In the genomic region with DNA sequence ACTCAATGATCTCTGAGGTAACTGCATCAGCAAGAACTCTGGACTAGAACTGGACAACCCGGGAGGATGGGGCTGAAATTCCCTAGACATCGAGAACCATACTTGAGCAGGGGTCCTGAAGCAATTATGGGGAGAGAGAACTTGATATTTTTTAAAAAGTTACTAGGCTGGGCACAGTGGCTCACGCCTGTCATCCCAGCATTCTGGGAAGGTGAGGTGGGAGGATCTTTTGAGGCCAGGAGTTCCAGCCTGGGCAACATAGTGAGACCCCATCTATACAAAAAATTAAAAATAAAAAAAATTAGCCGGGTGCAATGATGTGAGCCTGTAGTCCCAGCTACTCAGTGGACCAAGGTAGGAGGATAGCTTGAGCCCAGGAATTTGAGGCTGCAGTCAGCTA, we compare ENCODE assay signal across 11 cellular contexts. TPM values are rescaled to one million over a fixed set of nuclear protein-coding genes. Genes with fewer than 3 reads are reported as not detected.
DNase-seq lines count a peak whose midpoint lies in the region; ATAC-seq, FAIRE-seq and TF ChIP-seq lines count a peak whose summit lies in the region.
"Had no signal": no experiment of that assay in that cellular context is flagged by ENCODE, and none has a peak within 500 bp of the region (broad histone marks: within the 10 kb centered on the region; RNA-seq: fewer than 3 reads in every experiment).

No MANE protein-coding gene starts in this region.

- H3K4me2 ChIP-seq in keratinocyte (ENCODE audit: control insufficient read depth, extremely low read depth, insufficient read depth, low read depth, low read length), result peak overlapping the region; percentile 35

- H3K36me3 ChIP-seq in breast epithelium, result peaks cover 3% of the 10 kb centered on the region
- peaks cover 12 to 17% of the 10 kb centered on the region in 2 experiments for H3K36me3 ChIP-seq in keratinocyte (ENCODE audit: control insufficient read depth in 2 of 2, extremely low read depth in 1 of 2, insufficient read depth in 2 of 2, low read length in 2 of 2)
- H3K36me3 ChIP-seq in transverse colon, result peaks cover 0 to 7% (median 3%) of the 10 kb centered on the region in 4 donors

- POLR2A ChIA-PET in MCF 10A (lab: Yijun Ruan, JAX), result interaction anchor here (0.6 to 1.4 kb wide), 3 partner anchors 9 to 1785 kb away, joined by 3 to 5 read pairs (median 3); a partner anchor contains a TSS
- POLR2A ChIA-PET in activated CD8-positive, alpha-beta T cell treated with anti-CD3 and anti-CD28 coated beads, Interleukin-2, amount 10 ng/mL, durations not matched to agents 7 days and 5 days (lab: Charles Lee), result interaction anchor here (1.3 to 11.2 kb wide), 2 partner anchors 14 to 859 kb away, joined by 3 to 203 read pairs; a partner anchor contains a TSS

- no peak overlapping the region for H2AFZ ChIP-seq in keratinocyte (ENCODE audit: control insufficient read depth, low read length)

- H4K20me1 ChIP-seq in keratinocyte (ENCODE audit: control insufficient read depth, extremely low read depth, insufficient read depth, low read length), result peaks cover 20% of the 10 kb centered on the region

- H3K9ac ChIP-seq in keratinocyte (ENCODE audit: control insufficient read depth, extremely low read depth, insufficient read depth, low read length), result peak overlapping the region; percentile 60

- TF ChIP-seq CTCF in breast epithelium (IDR thresholded peaks at IDR 0.05) (no peak), MCF 10A (IDR thresholded peaks at IDR 0.05; ENCODE audit: unreplicated experiment) (no peak), keratinocyte (optimal IDR thresholded peaks at IDR 0.05 in 1 of 3, IDR thresholded peaks at IDR 0.05 in 1 of 3, conservative IDR thresholded peaks at IDR 0.05 in 1 of 3; ENCODE audit: extremely low read depth in 1 of 3, insufficient read depth in 2 of 3, low read length in 3 of 3) (no peak), transverse colon (IDR thresholded peaks at IDR 0.05) (no peak)

- FAIRE-seq in keratinocyte (lab: Jason Lieb, UNC), result no peak

- H3K4me1 ChIP-seq in breast epithelium (peaks cover 7 to 15% of the 10 kb centered on the region in 2 donors), keratinocyte (ENCODE audit: control insufficient read depth, extremely low read depth, insufficient read depth, low read length) (peaks cover 33% of the 10 kb centered on the region), transverse colon (peaks cover 14 to 54% (median 29%) of the 10 kb centered on the region in 4 donors)

- CTCF ChIA-PET in MCF 10A (lab: Yijun Ruan, JAX), result interaction anchor here (0.7 to 7.9 kb wide), 4 partner anchors 9 to 33 kb away, joined by 3 to 53 read pairs (median 5); no protein-coding TSS in a partner anchor
- CTCF ChIA-PET in activated CD8-positive, alpha-beta T cell treated with anti-CD3 and anti-CD28 coated beads, Interleukin-2, amount 10 ng/mL, durations not matched to agents 7 days and 5 days (lab: Charles Lee), result interaction anchor here (0.9 kb wide), 1 partner anchor 15 kb away, joined by 3 read pairs; no protein-coding TSS in a partner anchor

- H3K4me1 Mint-ChIP-seq in MCF 10A (ENCODE audit: insufficient read depth, unreplicated experiment), result peaks cover 21% of the 10 kb centered on the region
- H3K4me1 Mint-ChIP-seq in activated CD8-positive, alpha-beta T cell treated with anti-CD3 and anti-CD28 coated beads, Interleukin-2, amount 10 ng/mL, durations not matched to agents 7 days and 5 days (ENCODE audit: low read depth), result peaks cover 59% of the 10 kb centered on the region

- peaks cover 26% of the 10 kb centered on the region for H3K79me2 ChIP-seq in keratinocyte (ENCODE audit: control insufficient read depth, insufficient read depth, low read length)

- no peak for DNase-seq in breast epithelium (ENCODE audit: low spot score in 2 of 2)
- no peak for DNase-seq in MCF 10A (ENCODE audit: unreplicated experiment)
- DNase-seq in activated CD8-positive, alpha-beta T cell treated with anti-CD3 and anti-CD28 coated beads, Interleukin-2, amount 10 ng/mL, durations not matched to agents 7 days and 5 days, result no peak
- no peak for DNase-seq in keratinocyte (ENCODE audit: low read depth, low spot score)
- DNase-seq in transverse colon, result no peak
- no peak for DNase-seq in kidney glomerular epithelial cell (lab: John Stamatoyannopoulos, UW)
- no peak for DNase-seq in kidney tubule cell (ENCODE audit: low spot score)
- DNase-seq: AML-193; NCI-H1694; stimulated activated CD4-positive, alpha-beta T cell treated with anti-CD3 and anti-CD28 coated beads, Interleukin-15, amount 100 ng/mL, for 24 hours had no signal

- 92 to 98% methylated on average over 4 of the region's 4 CpGs for WGBS in transverse colon (ENCODE audit: low coverage in 1 of 2), 2 donors

- TF ChIP-seq EP300 in transverse colon (IDR thresholded peaks at IDR 0.05; ENCODE audit: low read depth), result no peak

- BruUV-seq in MCF 10A (replicated peaks; lab: Mats Ljungman, UMichigan), result no TSS peak

- H3K27me3 Mint-ChIP-seq in MCF 10A (ENCODE audit: insufficient read depth, unreplicated experiment), result no peaks in the 10 kb centered on the region
- no peaks in the 10 kb centered on the region for H3K27me3 Mint-ChIP-seq in activated CD8-positive, alpha-beta T cell treated with anti-CD3 and anti-CD28 coated beads, Interleukin-2, amount 10 ng/mL, durations not matched to agents 7 days and 5 days (ENCODE audit: low read depth)

- H3K27ac Mint-ChIP-seq in MCF 10A (ENCODE audit: low read depth, unreplicated experiment), result no peak overlapping the region
- H3K27ac Mint-ChIP-seq in activated CD8-positive, alpha-beta T cell treated with anti-CD3 and anti-CD28 coated beads, Interleukin-2, amount 10 ng/mL, durations not matched to agents 7 days and 5 days, result peak overlapping the region; percentile 88

- no peaks in the 10 kb centered on the region for H3K9me3 Mint-ChIP-seq in MCF 10A (ENCODE audit: unreplicated experiment)
- H3K9me3 Mint-ChIP-seq in activated CD8-positive, alpha-beta T cell treated with anti-CD3 and anti-CD28 coated beads, Interleukin-2, amount 10 ng/mL, durations not matched to agents 7 days and 5 days (ENCODE audit: insufficient read depth), result no peaks in the 10 kb centered on the region

- H3K4me3 ChIP-seq in breast epithelium (no peak overlapping the region), keratinocyte (ENCODE audit: control insufficient read depth in 2 of 3, extremely low read depth in 1 of 3, insufficient read depth in 2 of 3, low read depth in 1 of 3, low read length in 3 of 3) (no peak overlapping the region), transverse colon (no peak overlapping the region)

- dilution Hi-C loops in keratinocyte (cut with MboI; ENCODE audit: extremely low pct_ligation_motif_present, low sequenced_read_pairs), result no loop called here

- ATAC-seq in activated CD8-positive, alpha-beta T cell treated with anti-CD3 and anti-CD28 coated beads, Interleukin-2, amount 10 ng/mL, durations not matched to agents 7 days and 5 days, result no peak
- ATAC-seq in HG03135 (IDR thresholded peaks at IDR 0.05; ENCODE audit: unreplicated experiment), result no peak

- TF ChIP-seq POLR2A in breast epithelium (IDR thresholded peaks at IDR 0.05) (no peak), transverse colon (IDR thresholded peaks at IDR 0.05) (no peak)

- intact Hi-C loops in breast epithelium (cut with DNase I; ENCODE audit: low total_unique reads) (no loop called here), MCF 10A (cut with micrococcal nuclease) (no loop called here), transverse colon (cut with DNase I; ENCODE audit: low total_unique reads) (no loop called here)

- H3K9me1 ChIP-seq in keratinocyte (ENCODE audit: control insufficient read depth, extremely low read depth, insufficient read depth, low read length), result peaks cover 4% of the 10 kb centered on the region

- H3K27ac ChIP-seq in breast epithelium (peak overlapping the region; percentile 99 to 100), keratinocyte (ENCODE audit: control insufficient read depth, insufficient read depth, low read length) (peak overlapping the region; percentile 97), transverse colon (peak overlapping the region; percentile 98 to 100 (median 100))

- H3K4me3 Mint-ChIP-seq in MCF 10A (ENCODE audit: unreplicated experiment), result no peak overlapping the region
- no peak overlapping the region for H3K4me3 Mint-ChIP-seq in activated CD8-positive, alpha-beta T cell treated with anti-CD3 and anti-CD28 coated beads, Interleukin-2, amount 10 ng/mL, durations not matched to agents 7 days and 5 days

- peaks cover 32% of the 10 kb centered on the region for H3K36me3 Mint-ChIP-seq in MCF 10A (ENCODE audit: insufficient read depth, unreplicated experiment)
- peaks cover 29% of the 10 kb centered on the region for H3K36me3 Mint-ChIP-seq in activated CD8-positive, alpha-beta T cell treated with anti-CD3 and anti-CD28 coated beads, Interleukin-2, amount 10 ng/mL, durations not matched to agents 7 days and 5 days (ENCODE audit: low read depth)

- H3K9me3 ChIP-seq in breast epithelium (no peaks in the 10 kb centered on the region), keratinocyte (ENCODE audit: control insufficient read depth, low read depth, low read length) (no peaks in the 10 kb centered on the region), transverse colon (no peaks in the 10 kb centered on the region)

- H3K27me3 ChIP-seq in breast epithelium (no peaks in the 10 kb centered on the region), keratinocyte (ENCODE audit: control insufficient read depth, extremely low read depth, insufficient read depth, low read length) (no peaks in the 10 kb centered on the region), transverse colon (no peaks in the 10 kb centered on the region)

- in situ Hi-C loops in transverse colon (cut with MboI; ENCODE audit: low pct_ligation_motif_present in 1 of 4, low pct_unique_long_range_greater_than_20kb in 1 of 4, low sequenced_read_pairs in 3 of 4), result no loop called here

RNA-seq across cellular contexts. Expression of a gene that starts 2.3 kb away (rescaled TPM):
- 100 to 1,000 TPM in 2 of 3 donors, 10 to 100 TPM in 1; 59.0 to 166 (median 102) TPM for total RNA-seq in breast epithelium
- total RNA-seq in MCF 10A (2022), result 71.6 and 97.4 TPM in 2 replicates
- total RNA-seq in activated CD8-positive, alpha-beta T cell treated with anti-CD3 and anti-CD28 coated beads, Interleukin-2, amount 10 ng/mL, durations not matched to agents 7 days and 5 days, result 100 to 1,000 TPM; 110 to 112 TPM
- polyA plus RNA-seq in keratinocyte, result 249 to 290 TPM (median 265 TPM) in 3 replicates
- polyA plus RNA-seq in keratinocyte (2011; ENCODE audit: low read depth), result 402 TPM
- 283 and 335 TPM in 2 replicates for polyA plus RNA-seq in keratinocyte (2011; cell fraction: cytosol; rRNA removed)
- polyA plus RNA-seq in keratinocyte (2011; cell fraction: nucleus; rRNA removed), result 248 and 253 TPM in 2 replicates
- 187 and 359 TPM in 2 replicates for polyA plus RNA-seq in keratinocyte (2012; ENCODE audit: low replicate concordance)
- polyA minus RNA-seq in keratinocyte, result 150 to 262 TPM (median 198 TPM) in 3 replicates
- 156 TPM for polyA minus RNA-seq in keratinocyte (2011; cell fraction: cytosol; rRNA and poly(A)+ RNA removed)
- polyA minus RNA-seq in keratinocyte (2011; cell fraction: nucleus; rRNA and poly(A)+ RNA removed), result 90.0 and 121 TPM in 2 replicates
- 100 to 1,000 TPM in 2 of 4 donors, 10 to 100 TPM in 2; 20.3 to 111 (median 93.8) TPM for total RNA-seq in transverse colon

RNA-seq across cellular contexts. Expression of a gene that starts 8.9 kb away (rescaled TPM):
- total RNA-seq in breast epithelium (10 to 100 TPM; 36.1 to 66.9 (median 43.4) TPM), MCF 10A (2022) (74.1 and 106 TPM in 2 replicates), transverse colon (100 to 1,000 TPM in 1 of 4 donors, 10 to 100 TPM in 3; 36.6 to 145 (median 69.3) TPM)
- total RNA-seq in activated CD8-positive, alpha-beta T cell treated with anti-CD3 and anti-CD28 coated beads, Interleukin-2, amount 10 ng/mL, durations not matched to agents 7 days and 5 days, result 100 to 1,000 TPM; 153 to 163 TPM
- polyA plus RNA-seq in keratinocyte, result 79.7 to 169 TPM (median 92.3 TPM) in 3 replicates
- polyA plus RNA-seq in keratinocyte (2011; ENCODE audit: low read depth), result 79.3 TPM
- polyA plus RNA-seq in keratinocyte (2011; cell fraction: cytosol; rRNA removed), result 87.0 and 114 TPM in 2 replicates
- 115 and 139 TPM in 2 replicates for polyA plus RNA-seq in keratinocyte (2011; cell fraction: nucleus; rRNA removed)
- polyA plus RNA-seq in keratinocyte (2012; ENCODE audit: low replicate concordance), result 187 and 197 TPM in 2 replicates
- 161 to 522 TPM (median 205 TPM) in 3 replicates for polyA minus RNA-seq in keratinocyte
- 238 TPM for polyA minus RNA-seq in keratinocyte (2011; cell fraction: cytosol; rRNA and poly(A)+ RNA removed)
- 84.0 and 99.5 TPM in 2 replicates for polyA minus RNA-seq in keratinocyte (2011; cell fraction: nucleus; rRNA and poly(A)+ RNA removed)

RNA-seq across cellular contexts. Expression of a gene that starts 24.6 kb away (rescaled TPM):
- total RNA-seq in breast epithelium (10 to 100 TPM; 48.8 to 79.0 (median 72.0) TPM), MCF 10A (2022) (107 and 108 TPM in 2 replicates), transverse colon (100 to 1,000 TPM; 295 to 569 (median 362) TPM)
- total RNA-seq in activated CD8-positive, alpha-beta T cell treated with anti-CD3 and anti-CD28 coated beads, Interleukin-2, amount 10 ng/mL, durations not matched to agents 7 days and 5 days, result 10 to 100 TPM; 37.9 to 39.3 TPM
- polyA plus RNA-seq in keratinocyte, result 147 to 254 TPM (median 166 TPM) in 3 replicates
- polyA plus RNA-seq in keratinocyte (2011; ENCODE audit: low read depth), result 119 TPM
- polyA plus RNA-seq in keratinocyte (2011; cell fraction: cytosol; rRNA removed), result 106 and 260 TPM in 2 replicates
- 107 and 171 TPM in 2 replicates for polyA plus RNA-seq in keratinocyte (2011; cell fraction: nucleus; rRNA removed)
- 188 and 230 TPM in 2 replicates for polyA plus RNA-seq in keratinocyte (2012; ENCODE audit: low replicate concordance)
- polyA minus RNA-seq in keratinocyte, result 72.3 to 126 TPM (median 110 TPM) in 3 replicates
- 300 TPM for polyA minus RNA-seq in keratinocyte (2011; cell fraction: cytosol; rRNA and poly(A)+ RNA removed)
- 93.5 and 97.4 TPM in 2 replicates for polyA minus RNA-seq in keratinocyte (2011; cell fraction: nucleus; rRNA and poly(A)+ RNA removed)

RNA-seq across cellular contexts. Expression of a gene that starts 45.4 kb away (rescaled TPM):
- total RNA-seq in breast epithelium, result 1 to 10 TPM in 1 of 3 donors, under 1 TPM in 1, not detected in 1; 0.48 to 1.3 TPM
- 0.29 and 0.42 TPM in 2 replicates for total RNA-seq in MCF 10A (2022)
- under 1 TPM; 0.32 to 0.44 TPM for total RNA-seq in activated CD8-positive, alpha-beta T cell treated with anti-CD3 and anti-CD28 coated beads, Interleukin-2, amount 10 ng/mL, durations not matched to agents 7 days and 5 days
- 0.05 TPM in 1 of 3 replicates, not detected in the others for polyA plus RNA-seq in keratinocyte
- polyA plus RNA-seq in keratinocyte (2011; ENCODE audit: low read depth), result not detected
- not detected in 2 replicates for polyA plus RNA-seq in keratinocyte (2011; cell fraction: cytosol; rRNA removed)
- polyA plus RNA-seq in keratinocyte (2011; cell fraction: nucleus; rRNA removed), result not detected in 2 replicates
- polyA plus RNA-seq in keratinocyte (2012; ENCODE audit: low replicate concordance), result 0.16 TPM in 1 of 2 replicates, not detected in the other
- polyA minus RNA-seq in keratinocyte, result not detected in 3 replicates
- polyA minus RNA-seq in keratinocyte (2011; cell fraction: cytosol; rRNA and poly(A)+ RNA removed), result not detected
- polyA minus RNA-seq in keratinocyte (2011; cell fraction: nucleus; rRNA and poly(A)+ RNA removed), result not detected in 2 replicates
- 1 to 10 TPM in 2 of 4 donors, not detected in 2; 1.1 to 1.2 TPM for total RNA-seq in transverse colon

RNA-seq across cellular contexts. Expression of a gene that starts 51.3 kb away (rescaled TPM):
- total RNA-seq in breast epithelium (100 to 1,000 TPM; 283 to 388 (median 299) TPM), MCF 10A (2022) (153 and 165 TPM in 2 replicates), transverse colon (100 to 1,000 TPM; 380 to 710 (median 454) TPM)
- total RNA-seq in activated CD8-positive, alpha-beta T cell treated with anti-CD3 and anti-CD28 coated beads, Interleukin-2, amount 10 ng/mL, durations not matched to agents 7 days and 5 days, result 100 to 1,000 TPM; 133 to 142 TPM
- 122 to 267 TPM (median 146 TPM) in 3 replicates for polyA plus RNA-seq in keratinocyte
- 11.5 TPM for polyA plus RNA-seq in keratinocyte (2011; ENCODE audit: low read depth)
- polyA plus RNA-seq in keratinocyte (2011; cell fraction: cytosol; rRNA removed), result 64.3 and 214 TPM in 2 replicates
- polyA plus RNA-seq in keratinocyte (2011; cell fraction: nucleus; rRNA removed), result 66.4 and 86.8 TPM in 2 replicates
- polyA plus RNA-seq in keratinocyte (2012; ENCODE audit: low replicate concordance), result 78.6 and 223 TPM in 2 replicates
- 32.3 to 63.9 TPM (median 48.2 TPM) in 3 replicates for polyA minus RNA-seq in keratinocyte
- 301 TPM for polyA minus RNA-seq in keratinocyte (2011; cell fraction: cytosol; rRNA and poly(A)+ RNA removed)
- polyA minus RNA-seq in keratinocyte (2011; cell fraction: nucleus; rRNA and poly(A)+ RNA removed), result 26.2 and 37.7 TPM in 2 replicates
